In genomic region chr12:54021006-54021405, GRCh38 we compare ENCODE assay signal across 1 cellular context.
TF ChIP-seq lines count a peak whose summit lies in the region.

No MANE protein-coding gene starts in this region.

TF ChIP-seq in H1, 55 proteins besides CTCF, POLR2A, EP300 and RAD21:
- TF ChIP-seq CREB1 (IDR thresholded peaks at IDR 0.05) (no peak), TBP (IDR thresholded peaks at IDR 0.05; ENCODE audit: low read depth, low read length) (no peak), CHD7 (IDR thresholded peaks at IDR 0.05; ENCODE audit: insufficient replicate concordance, low read length) (no peak), SIX5 (IDR thresholded peaks at IDR 0.05; ENCODE audit: low read depth, low read length) (no peak), POU5F1 (IDR thresholded peaks at IDR 0.05; ENCODE audit: low read depth, low read length) (no peak), CHD1 (IDR thresholded peaks at IDR 0.05; ENCODE audit: low read depth, low read length) (no peak), RNF2 (IDR thresholded peaks at IDR 0.05; ENCODE audit: borderline replicate concordance, low read depth, low read length, missing control alignments, poor library complexity, severe bottlenecking) (peak; percentile 50)
TF ChIP-seq in H1: peak in this region for 1.
